Comparison of ENCODE assay signal across 15 cellular contexts in genomic region chr13:73803997-73804396, GRCh38.
A peak's percentile ranks its signal among the peaks of the same experiment; 100 is the strongest.
DNase-seq lines count a peak whose midpoint lies in the region; TF ChIP-seq lines count a peak whose summit lies in the region.
"Had no signal": no experiment of that assay in that cellular context is flagged by ENCODE, and none has a peak within 500 bp of the region (broad histone marks: within the 10 kb centered on the region; RNA-seq: fewer than 3 reads in every experiment).

No MANE protein-coding gene starts in this region.

- in situ Hi-C loops in KBM-7 (cut with MboI; ENCODE audit: low pct_unique_long_range_greater_than_20kb, low sequenced_read_pairs) = no loop called here

- no peak for TF ChIP-seq POLR2A in spleen (IDR thresholded peaks at IDR 0.05)

- H3K4me3 ChIP-seq in AG10803 (ENCODE audit: low read length) (no peak overlapping the region), spleen (no peak overlapping the region)
- H3K4me3 ChIP-seq: adrenal gland, GM23338, right lobe of liver had no signal

- H3K27ac ChIP-seq in spleen = no peak overlapping the region
- H3K27ac ChIP-seq: adrenal gland, right lobe of liver had no signal

- H3K27me3 ChIP-seq in spleen (replicated peaks in 1 of 7) = no peaks in the 10 kb centered on the region
- H3K27me3 ChIP-seq: adrenal gland, right lobe of liver had no signal

- H3K4me1 ChIP-seq in spleen = no peaks in the 10 kb centered on the region
- H3K4me1 ChIP-seq: adrenal gland had no signal

- DNase-seq in AG10803 (ENCODE audit: low read depth) (peak; percentile 27), HT1080 (ENCODE audit: low read depth) (peak; percentile 64), astrocyte of the hippocampus (ENCODE audit: low read depth, low spot score) (peak; percentile 10), glomerular visceral epithelial cell (ENCODE audit: extremely low spot score) (peak; percentile 1), spleen (no peak), NCI-H1092 (lab: John Stamatoyannopoulos, UW) (no peak), GDM1 (lab: John Stamatoyannopoulos, UW) (no peak), KBM-7 (no peak)
- DNase-seq: activated CD4-positive, alpha-beta memory T cell treated with anti-CD3 and anti-CD28 coated beads for 36 hours; adrenal gland; dermis blood vessel endothelial cell; right lobe of liver; stimulated activated CD4-positive, alpha-beta T cell treated with anti-CD3 and anti-CD28 coated beads, Interleukin-4, amount 100 ng/mL, for 1 hour; trophoblast cell had no signal

- peaks cover 0 to 2% (median 0%) of the 10 kb centered on the region in 8 donors for H3K9me3 ChIP-seq in spleen
- H3K9me3 ChIP-seq: adrenal gland, right lobe of liver had no signal

- peaks cover 0 to 18% (median 0%) of the 10 kb centered on the region in 6 donors for H3K36me3 ChIP-seq in spleen
- H3K36me3 ChIP-seq: adrenal gland, right lobe of liver had no signal

- intact Hi-C loops in spleen (cut with DNase I; ENCODE audit: low total_unique reads) = no loop called here

- WGBS in spleen, 5 donors = 77 to 98% (median 93%) methylated on average over 1 of the region's 1 CpG

- TF ChIP-seq CTCF in AG10803 (conservative IDR thresholded peaks at IDR 0.05; ENCODE audit: low read length) = no peak
- no peak for TF ChIP-seq CTCF in spleen (IDR thresholded peaks at IDR 0.05 in 8 of 11, conservative IDR thresholded peaks at IDR 0.05 in 3 of 11)

Comparison
In these comparisons a context has a peak if more than half of its experiments do, and no peak if none do; other contexts are left out.
1. DNase-seq: peak in AG10803 (single experiment), HT1080 (single experiment), astrocyte of the hippocampus (single experiment) and glomerular visceral epithelial cell (single experiment); none in spleen (single experiment), NCI-H1092 (single experiment), GDM1 (single experiment) and KBM-7 (single experiment).